In genomic region chr21:36127977-36128376, GRCh38 we compare ENCODE assay signal across 24 cellular contexts. TPM values are rescaled to one million over a fixed set of nuclear protein-coding genes. Genes with fewer than 3 reads are reported as not detected.
A peak's percentile ranks its signal among the peaks of the same experiment; 100 is the strongest.
DNase-seq lines count a peak whose midpoint lies in the region; ATAC-seq, FAIRE-seq and TF ChIP-seq lines count a peak whose summit lies in the region.
"Had no signal": no experiment of that assay in that cellular context is flagged by ENCODE, and none has a peak within 500 bp of the region (broad histone marks: within the 10 kb centered on the region; RNA-seq: fewer than 3 reads in every experiment).

No MANE protein-coding gene starts in this region.

- peaks cover 19 to 27% (median 25%) of the 10 kb centered on the region in 3 donors for H3K4me1 Mint-ChIP-seq in T-cell
- peaks cover 13 to 35% (median 33%) of the 10 kb centered on the region in 7 donors for H3K4me1 Mint-ChIP-seq in naive thymus-derived CD4-positive, alpha-beta T cell

- TF ChIP-seq CTCF in HepG2 (CRISPR knock-in tag; IDR thresholded peaks at IDR 0.05) = no peak
- TF ChIP-seq CTCF in right lobe of liver (IDR thresholded peaks at IDR 0.05) = no peak
- no peak for TF ChIP-seq CTCF in vagina (IDR thresholded peaks at IDR 0.05)

- BruUV-seq in HepG2 (replicated peaks; lab: Mats Ljungman, UMichigan) = no TSS peak

- POLR2A ChIA-PET in HepG2 (lab: Yijun Ruan, JAX) = no interaction called here
- POLR2A ChIA-PET in T-cell (lab: Charles Lee) = no interaction called here
- POLR2A ChIA-PET in naive thymus-derived CD4-positive, alpha-beta T cell (lab: Charles Lee) = interaction anchor here (1.7 kb wide), 1 partner anchor 11 kb away, joined by 6 read pairs; no protein-coding TSS in a partner anchor

- WGBS in HepG2 (ENCODE audit: low lambda C conversion rate) = 18% methylated on average over 5 of the region's 5 CpGs
- 63% methylated on average over 5 of the region's 5 CpGs for WGBS in right lobe of liver (ENCODE audit: insufficient coverage, low coverage, low lambda C conversion rate, missing lambda C conversion rate)

- H3K4me3 Mint-ChIP-seq in T-cell = no peak overlapping the region
- peak overlapping the region in 3 of 10 donors; percentile 42 to 55 (median 51) for H3K4me3 Mint-ChIP-seq in naive thymus-derived CD4-positive, alpha-beta T cell
- H3K4me3 Mint-ChIP-seq: activated naive CD4-positive, alpha-beta T cell treated with anti-CD3 and anti-CD28 coated beads for 36 hours had no signal

- intact Hi-C loops in HepG2 (cut with micrococcal nuclease; ENCODE audit: unreplicated experiment) (no loop called here), right lobe of liver (cut with DNase I) (no loop called here), vagina (cut with DNase I) (no loop called here)
- intact Hi-C loops in naive thymus-derived CD4-positive, alpha-beta T cell (cut with micrococcal nuclease) = no loop called here

- H3K36me3 ChIP-seq in HepG2 (replicated peaks in 1 of 2; ENCODE audit: control insufficient read depth in 1 of 2, insufficient read depth in 2 of 2, low read length in 2 of 2) = no peaks in the 10 kb centered on the region
- H3K36me3 ChIP-seq in right lobe of liver = no peaks in the 10 kb centered on the region
- no peaks in the 10 kb centered on the region for H3K36me3 ChIP-seq in naive thymus-derived CD4-positive, alpha-beta T cell (ENCODE audit: control insufficient read depth in 2 of 3, insufficient read depth in 3 of 3, low read length in 3 of 3)
- H3K36me3 ChIP-seq in vagina = no peaks in the 10 kb centered on the region
- H3K36me3 ChIP-seq: BLaER1, stomach had no signal

- H3K4me3 ChIP-seq in HepG2 (replicated peaks in 1 of 3; ENCODE audit: insufficient read depth in 1 of 3, low read depth in 2 of 3, low read length in 3 of 3) (no peak overlapping the region), right lobe of liver (no peak overlapping the region), vagina (no peak overlapping the region)
- H3K4me3 ChIP-seq in naive thymus-derived CD4-positive, alpha-beta T cell (ENCODE audit: low read length) = no peak overlapping the region
- H3K4me3 ChIP-seq: BLaER1, lung, stomach had no signal

- H3K4me1 ChIP-seq in HepG2 (ENCODE audit: insufficient read depth, low read length) = 0 out of 2 replicates have a peak, but pooled peaks cover 5% of the 10 kb centered on the region
- H3K4me1 ChIP-seq in right lobe of liver = peaks cover 0 to 9% (median 4%) of the 10 kb centered on the region in 4 donors
- peaks cover 4 to 15% of the 10 kb centered on the region in 2 donors for H3K4me1 ChIP-seq in naive thymus-derived CD4-positive, alpha-beta T cell (ENCODE audit: control insufficient read depth in 2 of 2, insufficient read depth in 2 of 2, low read length in 2 of 2)
- peaks cover 34% of the 10 kb centered on the region for H3K4me1 ChIP-seq in vagina

- H3K27me3 ChIP-seq in HepG2 (ENCODE audit: control insufficient read depth in 1 of 2, insufficient read depth in 2 of 2, low read length in 2 of 2) (peaks cover 1 to 30% of the 10 kb centered on the region in 2 experiments; a peak in 2 of 5 replicates), right lobe of liver (no peaks in the 10 kb centered on the region), vagina (no peaks in the 10 kb centered on the region)
- H3K27me3 ChIP-seq in naive thymus-derived CD4-positive, alpha-beta T cell (ENCODE audit: control insufficient read depth in 2 of 2, insufficient read depth in 2 of 2, low read length in 2 of 2) = no peaks in the 10 kb centered on the region
- H3K27me3 ChIP-seq: stomach had no signal

- TF ChIP-seq EP300 in HepG2 (IDR thresholded peaks at IDR 0.05; ENCODE audit: low read depth in 2 of 2, low read length in 2 of 2) (no peak), HepG2 (CRISPR knock-in tag; IDR thresholded peaks at IDR 0.05; ENCODE audit: borderline replicate concordance) (no peak)

- in situ Hi-C loops in HepG2 (cut with HindIII; ENCODE audit: extremely low pct_ligation_motif_present, low pct_unique_long_range_greater_than_20kb) = no loop called here

- H3K9me3 ChIP-seq in HepG2 (ENCODE audit: low read length) (no peaks in the 10 kb centered on the region), right lobe of liver (no peaks in the 10 kb centered on the region), vagina (no peaks in the 10 kb centered on the region)
- no peaks in the 10 kb centered on the region for H3K9me3 ChIP-seq in naive thymus-derived CD4-positive, alpha-beta T cell (ENCODE audit: control insufficient read depth in 2 of 3, low read length in 3 of 3)
- H3K9me3 ChIP-seq: BLaER1, stomach had no signal

- no peak for TF ChIP-seq RAD21 in HepG2 (CRISPR knock-in tag; IDR thresholded peaks at IDR 0.05)

- H3K27ac Mint-ChIP-seq in T-cell = peak overlapping the region; percentile 20 to 66
- H3K27ac Mint-ChIP-seq in naive thymus-derived CD4-positive, alpha-beta T cell = peak overlapping the region in 7 of 9 donors; percentile 7 to 86 (median 21)

- H2AFZ ChIP-seq in HepG2 (ENCODE audit: low read length) = no peak overlapping the region

- H3K79me2 ChIP-seq in HepG2 (ENCODE audit: insufficient read depth, low read length) = no peaks in the 10 kb centered on the region

- no peak overlapping the region for H3K9ac ChIP-seq in HepG2 (ENCODE audit: insufficient read depth, low read depth, low read length)
- H3K9ac ChIP-seq: BLaER1 had no signal

- no peak overlapping the region for H3K4me2 ChIP-seq in HepG2 (ENCODE audit: low read depth, low read length)
- H3K4me2 ChIP-seq: BLaER1 had no signal

- H3K27me3 Mint-ChIP-seq in T-cell = no peaks in the 10 kb centered on the region
- peaks cover 0 to 5% (median 0%) of the 10 kb centered on the region in 5 donors for H3K27me3 Mint-ChIP-seq in naive thymus-derived CD4-positive, alpha-beta T cell

- DNase-seq in HepG2 (ENCODE audit: low spot score) (no peak), right lobe of liver (no peak), T-cell (no peak), vagina (ENCODE audit: extremely low spot score in 2 of 2) (no peak)
- DNase-seq in naive thymus-derived CD4-positive, alpha-beta T cell = no peak
- DNase-seq in NK-92 treated with Interleukin-12 subunit alpha and Interleukin-12 subunit beta, amount 100 ng/mL, for 24 hours (lab: John Stamatoyannopoulos, UW) = no peak
- no peak for DNase-seq in activated CD4-positive, CD25-positive, alpha-beta regulatory T cell (lab: John Stamatoyannopoulos, UW)
- DNase-seq: activated naive CD4-positive, alpha-beta T cell treated with anti-CD3 and anti-CD28 coated beads for 36 hours; activated T-cell treated with anti-CD3 and anti-CD28 coated beads, Interleukin-2, amount 50 U/mL, for 48 hours; cerebellar nuclear complex; GOT3; NCI-H1694 treated with DMSO at 0.1 percent for 48 hours; NCI-H2227 treated with DMSO at 0.1 percent for 48 hours; NCI-H748 treated with DMSO at 0.1 percent for 48 hours; occipital lobe; SHP77; stimulated activated CD4-positive, alpha-beta T cell treated with anti-CD3 and anti-CD28 coated beads, Interleukin-4, amount 100 ng/mL, for 4 hours had no signal

- no peak for FAIRE-seq in HepG2 (lab: Jason Lieb, UNC)
- FAIRE-seq: keratinocyte, TTC549 had no signal

- H3K9me3 Mint-ChIP-seq in T-cell = no peaks in the 10 kb centered on the region
- no peaks in the 10 kb centered on the region for H3K9me3 Mint-ChIP-seq in naive thymus-derived CD4-positive, alpha-beta T cell
- H3K9me3 Mint-ChIP-seq: activated naive CD4-positive, alpha-beta T cell treated with anti-CD3 and anti-CD28 coated beads for 36 hours had no signal

- H4K20me1 ChIP-seq in HepG2 (ENCODE audit: insufficient read depth, low read length) = no peaks in the 10 kb centered on the region
- H4K20me1 ChIP-seq: BLaER1 had no signal

- no peak for TF ChIP-seq POLR2A in HepG2 (IDR thresholded peaks at IDR 0.05; ENCODE audit: insufficient read depth in 1 of 2, low read depth in 2 of 2, low read length in 2 of 2)
- no peak for TF ChIP-seq POLR2A in right lobe of liver (IDR thresholded peaks at IDR 0.05)
- no peak for TF ChIP-seq POLR2A in vagina (IDR thresholded peaks at IDR 0.05)

- ATAC-seq in HepG2 = peak; percentile 56
- no peak for ATAC-seq in right lobe of liver
- ATAC-seq in T-cell (replicated peaks in 1 of 4) = no peak
- no peak for ATAC-seq in naive thymus-derived CD4-positive, alpha-beta T cell
- ATAC-seq in esophagus mucosa = no peak

- H3K27ac ChIP-seq in HepG2 (ENCODE audit: extremely low read length, insufficient read depth, low read length) (no peak overlapping the region), right lobe of liver (no peak overlapping the region), vagina (peak overlapping the region; percentile 27)
- no peak overlapping the region for H3K27ac ChIP-seq in naive thymus-derived CD4-positive, alpha-beta T cell (ENCODE audit: low read depth, low read length)
- H3K27ac ChIP-seq: BLaER1, stomach had no signal

- H3K36me3 Mint-ChIP-seq in T-cell = no peaks in the 10 kb centered on the region
- H3K36me3 Mint-ChIP-seq in naive thymus-derived CD4-positive, alpha-beta T cell = peaks cover 0 to 8% (median 0%) of the 10 kb centered on the region in 5 donors

- CTCF ChIA-PET in HepG2 (lab: Yijun Ruan, JAX; ENCODE audit: low intra/inter-chr PET ratio, low total read pairs) = no interaction called here
- CTCF ChIA-PET in T-cell (lab: Charles Lee) = interaction anchor here (0.6 to 1.1 kb wide), 6 partner anchors 46 to 313 kb away, joined by 3 to 7 read pairs (median 4); no protein-coding TSS in a partner anchor
- CTCF ChIA-PET in naive thymus-derived CD4-positive, alpha-beta T cell (lab: Charles Lee) = interaction anchor here (1.7 kb wide), 1 partner anchor 14 kb away, joined by 5 read pairs; no protein-coding TSS in a partner anchor

RNA-seq across cellular contexts. Expression of gene CBR3, which starts 6.9 kb away (rescaled TPM):
- not detected in 2 replicates for total RNA-seq in HepG2 (2016; rRNA removed; fragmentation: Illumina TruSeq; extraction: Trizol)
- total RNA-seq in HepG2 (2016; cell fraction: cytosol; rRNA removed; fragmentation: Illumina TruSeq; extraction: Trizol; ENCODE audit: low read depth) = not detected in 2 replicates
- not detected in 2 replicates for total RNA-seq in HepG2 (2016; cell fraction: insoluble cytoplasmic fraction; rRNA removed; fragmentation: Illumina TruSeq; extraction: Trizol)
- not detected in 2 replicates for total RNA-seq in HepG2 (2016; cell fraction: membrane; rRNA removed; fragmentation: Illumina TruSeq; extraction: Trizol)
- total RNA-seq in HepG2 (2016; cell fraction: nucleus; rRNA removed; fragmentation: Illumina TruSeq; extraction: Trizol) = not detected in 2 replicates
- not detected in 2 replicates for polyA plus RNA-seq in HepG2 (2011; rRNA removed)
- polyA plus RNA-seq in HepG2 (2011; cell fraction: cytosol; rRNA removed) = not detected in 2 replicates
- 0.14 TPM in 1 of 2 replicates, not detected in the other for polyA plus RNA-seq in HepG2 (2011; cell fraction: nucleus; rRNA removed)
- not detected in 2 replicates for polyA plus RNA-seq in HepG2 (2012)
- not detected in 2 replicates for polyA plus RNA-seq in HepG2 (2016; cell fraction: cytosol; fragmentation: Illumina TruSeq; extraction: Trizol; ENCODE audit: low read depth)
- polyA plus RNA-seq in HepG2 (2016; cell fraction: insoluble cytoplasmic fraction; fragmentation: Illumina TruSeq; extraction: Trizol; ENCODE audit: low read depth) = not detected in 2 replicates
- polyA plus RNA-seq in HepG2 (2016; cell fraction: membrane; fragmentation: Illumina TruSeq; extraction: Trizol; ENCODE audit: low read depth) = not detected in 2 replicates
- not detected in 2 replicates for polyA plus RNA-seq in HepG2 (2016; cell fraction: nucleus; fragmentation: Illumina TruSeq; extraction: Trizol; ENCODE audit: insufficient read depth, low read depth)
- polyA minus RNA-seq in HepG2 (2011; rRNA and poly(A)+ RNA removed; ENCODE audit: low replicate concordance) = 2.9 TPM in 1 of 2 replicates, not detected in the other
- not detected in 2 replicates for polyA minus RNA-seq in HepG2 (2011; cell fraction: cytosol; rRNA and poly(A)+ RNA removed)
- not detected in 2 replicates for polyA minus RNA-seq in HepG2 (2011; cell fraction: nucleus; rRNA and poly(A)+ RNA removed)
- total RNA-seq in right lobe of liver = 1 to 10 TPM in 2 of 6 experiments, under 1 TPM in 2, not detected in 2; 0.17 to 1.3 (median 0.74) TPM
- 10 to 100 TPM in 2 of 5 donors, 1 to 10 TPM in 2, under 1 TPM in 1; 0.85 to 16.1 (median 8.1) TPM for total RNA-seq in T-cell
- 10 to 100 TPM in 1 of 5 experiments, 1 to 10 TPM in 4; 1.3 to 22.5 (median 5.8) TPM for total RNA-seq in naive thymus-derived CD4-positive, alpha-beta T cell
- polyA plus RNA-seq in naive thymus-derived CD4-positive, alpha-beta T cell = 1 to 10 TPM; 5.0 to 5.6 TPM
- total RNA-seq in vagina = 45.2 TPM
- total RNA-seq in esophagus mucosa = 33.7 TPM
- total RNA-seq: OCI-LY7 had no signal

RNA-seq across cellular contexts. Expression of gene DOP1B, which starts 28.6 kb away (rescaled TPM):
- total RNA-seq in HepG2 (2016; rRNA removed; fragmentation: Illumina TruSeq; extraction: Trizol) = 2.8 and 3.0 TPM in 2 replicates
- total RNA-seq in HepG2 (2016; cell fraction: cytosol; rRNA removed; fragmentation: Illumina TruSeq; extraction: Trizol; ENCODE audit: low read depth) = 2.6 and 3.3 TPM in 2 replicates
- total RNA-seq in HepG2 (2016; cell fraction: insoluble cytoplasmic fraction; rRNA removed; fragmentation: Illumina TruSeq; extraction: Trizol) = 2.4 and 3.0 TPM in 2 replicates
- total RNA-seq in HepG2 (2016; cell fraction: membrane; rRNA removed; fragmentation: Illumina TruSeq; extraction: Trizol) = 1.3 and 1.6 TPM in 2 replicates
- total RNA-seq in HepG2 (2016; cell fraction: nucleus; rRNA removed; fragmentation: Illumina TruSeq; extraction: Trizol) = 2.4 and 2.5 TPM in 2 replicates
- 2.3 and 3.2 TPM in 2 replicates for polyA plus RNA-seq in HepG2 (2011; rRNA removed)
- 2.0 and 2.3 TPM in 2 replicates for polyA plus RNA-seq in HepG2 (2011; cell fraction: cytosol; rRNA removed)
- 4.2 and 4.4 TPM in 2 replicates for polyA plus RNA-seq in HepG2 (2011; cell fraction: nucleus; rRNA removed)
- 3.9 TPM in 2 replicates for polyA plus RNA-seq in HepG2 (2012)
- 0.11 and 0.18 TPM in 2 replicates for polyA plus RNA-seq in HepG2 (2016; cell fraction: cytosol; fragmentation: Illumina TruSeq; extraction: Trizol; ENCODE audit: low read depth)
- 1.6 TPM in 2 replicates for polyA plus RNA-seq in HepG2 (2016; cell fraction: insoluble cytoplasmic fraction; fragmentation: Illumina TruSeq; extraction: Trizol; ENCODE audit: low read depth)
- polyA plus RNA-seq in HepG2 (2016; cell fraction: membrane; fragmentation: Illumina TruSeq; extraction: Trizol; ENCODE audit: low read depth) = 0.45 and 0.50 TPM in 2 replicates
- 3.0 and 3.5 TPM in 2 replicates for polyA plus RNA-seq in HepG2 (2016; cell fraction: nucleus; fragmentation: Illumina TruSeq; extraction: Trizol; ENCODE audit: insufficient read depth, low read depth)
- polyA minus RNA-seq in HepG2 (2011; rRNA and poly(A)+ RNA removed; ENCODE audit: low replicate concordance) = 1.9 and 6.3 TPM in 2 replicates
- polyA minus RNA-seq in HepG2 (2011; cell fraction: cytosol; rRNA and poly(A)+ RNA removed) = 5.7 and 6.1 TPM in 2 replicates
- 8.0 and 8.5 TPM in 2 replicates for polyA minus RNA-seq in HepG2 (2011; cell fraction: nucleus; rRNA and poly(A)+ RNA removed)
- 10 to 100 TPM in 5 of 6 experiments, 1 to 10 TPM in 1; 6.6 to 30.1 (median 20.9) TPM for total RNA-seq in right lobe of liver
- total RNA-seq in T-cell = 10 to 100 TPM; 18.4 to 26.3 (median 23.1) TPM
- total RNA-seq in naive thymus-derived CD4-positive, alpha-beta T cell = 10 to 100 TPM; 12.3 to 34.0 (median 15.1) TPM
- polyA plus RNA-seq in naive thymus-derived CD4-positive, alpha-beta T cell = 1 to 10 TPM; 3.8 to 6.8 TPM
- 13.5 TPM for total RNA-seq in vagina
- 23.8 TPM for total RNA-seq in esophagus mucosa

RNA-seq across cellular contexts. Expression of gene CBR1, which starts 58.2 kb away (rescaled TPM):
- total RNA-seq in HepG2 (2016; rRNA removed; fragmentation: Illumina TruSeq; extraction: Trizol) (38.7 and 45.6 TPM in 2 replicates), right lobe of liver (100 to 1,000 TPM in 4 of 6 experiments, 10 to 100 TPM in 2; 59.1 to 688 (median 211) TPM), T-cell (10 to 100 TPM in 4 of 5 donors, 1 to 10 TPM in 1; 5.1 to 40.3 (median 21.1) TPM), vagina (369 TPM), esophagus mucosa (131 TPM)
- 7.9 and 8.1 TPM in 2 replicates for total RNA-seq in HepG2 (2016; cell fraction: cytosol; rRNA removed; fragmentation: Illumina TruSeq; extraction: Trizol; ENCODE audit: low read depth)
- 38.5 and 46.8 TPM in 2 replicates for total RNA-seq in HepG2 (2016; cell fraction: insoluble cytoplasmic fraction; rRNA removed; fragmentation: Illumina TruSeq; extraction: Trizol)
- total RNA-seq in HepG2 (2016; cell fraction: membrane; rRNA removed; fragmentation: Illumina TruSeq; extraction: Trizol) = 14.5 and 17.4 TPM in 2 replicates
- total RNA-seq in HepG2 (2016; cell fraction: nucleus; rRNA removed; fragmentation: Illumina TruSeq; extraction: Trizol) = 15.4 and 15.7 TPM in 2 replicates
- 33.7 and 40.2 TPM in 2 replicates for polyA plus RNA-seq in HepG2 (2011; rRNA removed)
- 42.7 and 71.0 TPM in 2 replicates for polyA plus RNA-seq in HepG2 (2011; cell fraction: cytosol; rRNA removed)
- polyA plus RNA-seq in HepG2 (2011; cell fraction: nucleus; rRNA removed) = 26.4 and 32.1 TPM in 2 replicates
- 30.4 and 32.9 TPM in 2 replicates for polyA plus RNA-seq in HepG2 (2012)
- polyA plus RNA-seq in HepG2 (2016; cell fraction: cytosol; fragmentation: Illumina TruSeq; extraction: Trizol; ENCODE audit: low read depth) = 7.7 and 9.2 TPM in 2 replicates
- polyA plus RNA-seq in HepG2 (2016; cell fraction: insoluble cytoplasmic fraction; fragmentation: Illumina TruSeq; extraction: Trizol; ENCODE audit: low read depth) = 51.8 and 57.6 TPM in 2 replicates
- polyA plus RNA-seq in HepG2 (2016; cell fraction: membrane; fragmentation: Illumina TruSeq; extraction: Trizol; ENCODE audit: low read depth) = 11.5 and 12.6 TPM in 2 replicates
- polyA plus RNA-seq in HepG2 (2016; cell fraction: nucleus; fragmentation: Illumina TruSeq; extraction: Trizol; ENCODE audit: insufficient read depth, low read depth) = 23.3 and 28.1 TPM in 2 replicates
- polyA minus RNA-seq in HepG2 (2011; rRNA and poly(A)+ RNA removed; ENCODE audit: low replicate concordance) = 72.8 and 83.4 TPM in 2 replicates
- 23.7 and 30.8 TPM in 2 replicates for polyA minus RNA-seq in HepG2 (2011; cell fraction: cytosol; rRNA and poly(A)+ RNA removed)
- polyA minus RNA-seq in HepG2 (2011; cell fraction: nucleus; rRNA and poly(A)+ RNA removed) = 4.5 and 7.2 TPM in 2 replicates
- total RNA-seq in naive thymus-derived CD4-positive, alpha-beta T cell = 10 to 100 TPM in 3 of 5 experiments, 1 to 10 TPM in 2; 6.0 to 51.1 (median 22.1) TPM
- 10 to 100 TPM; 54.9 to 59.7 TPM for polyA plus RNA-seq in naive thymus-derived CD4-positive, alpha-beta T cell
